14 cellular contexts compared by ENCODE assay signal in the genomic region with DNA sequence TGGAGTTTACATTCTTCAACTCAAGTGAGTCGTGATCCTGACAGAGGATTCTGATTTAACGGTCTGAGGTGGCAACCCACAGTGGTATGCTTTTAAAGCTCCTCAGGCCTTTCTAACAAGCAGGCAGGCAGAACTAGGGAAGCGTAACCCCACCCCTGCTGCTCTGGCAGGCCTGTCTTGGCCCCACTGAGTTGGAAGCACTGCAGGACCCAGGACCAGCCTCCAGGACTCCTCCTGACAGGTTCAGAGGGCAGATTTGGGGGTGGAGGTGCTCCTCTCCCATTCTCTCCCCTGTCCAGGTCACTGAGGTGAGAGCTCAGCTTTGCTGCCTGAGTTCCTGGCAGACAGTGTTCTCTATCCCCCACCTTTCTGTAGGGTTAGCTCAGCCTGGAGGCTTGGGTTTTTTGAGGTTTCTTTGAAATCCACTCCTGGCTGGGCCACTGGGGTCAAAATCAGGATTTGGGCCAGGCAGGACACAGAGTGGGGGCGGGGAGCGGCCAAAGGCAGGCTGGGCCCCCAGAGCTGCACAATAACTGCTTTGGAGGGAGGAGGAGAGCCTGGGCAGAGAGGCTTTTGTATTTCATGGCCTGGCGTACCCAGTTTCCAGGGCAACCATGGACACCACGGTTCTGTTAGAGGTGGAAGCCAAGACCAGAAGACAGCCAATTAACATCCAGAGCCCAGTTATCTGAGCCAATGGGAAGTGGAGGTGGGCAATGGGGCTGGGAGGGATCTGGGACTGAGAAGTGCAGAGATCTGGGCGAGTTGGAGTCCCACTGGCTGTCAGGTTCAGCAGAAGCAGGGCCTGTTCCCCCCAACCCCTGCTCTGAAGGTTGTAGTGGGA. TPM values are rescaled to one million over a fixed set of nuclear protein-coding genes. Genes with fewer than 3 reads are reported as not detected.
DNase-seq lines count a peak whose midpoint lies in the region; ATAC-seq and TF ChIP-seq lines count a peak whose summit lies in the region.
"Had no signal": no experiment of that assay in that cellular context is flagged by ENCODE, and none has a peak within 500 bp of the region (broad histone marks: within the 10 kb centered on the region; RNA-seq: fewer than 3 reads in every experiment).

No MANE protein-coding gene starts in this region.

- H3K9me3 Mint-ChIP-seq in mesothelial cell of epicardium = no peaks in the 10 kb centered on the region
- H3K9me3 Mint-ChIP-seq: CD8-positive, alpha-beta memory T cell; immature natural killer cell had no signal

- no peaks in the 10 kb centered on the region for H3K27me3 Mint-ChIP-seq in mesothelial cell of epicardium (ENCODE audit: low read depth)
- H3K27me3 Mint-ChIP-seq: CD8-positive, alpha-beta memory T cell had no signal

- DNase-seq in left cardiac atrium = no peak
- no peak for DNase-seq in heart left ventricle
- DNase-seq in amniotic epithelial cell (ENCODE audit: low read depth) = peak; percentile 69
- peak; percentile 83 for DNase-seq in iPS DF 4.7 (ENCODE audit: extremely low read depth, low spot score)
- no peak for DNase-seq in mesothelial cell of epicardium (ENCODE audit: low spot score in 2 of 2, unreplicated experiment in 2 of 2)
- no peak for DNase-seq in GM20000 (ENCODE audit: low spot score)
- DNase-seq: activated naive CD4-positive, alpha-beta T cell treated with anti-CD3 and anti-CD28 coated beads, Interleukin-2, amount 50 U/mL, for 16 hours; CD8-positive, alpha-beta memory T cell; immature natural killer cell; SHP77 treated with DMSO at 0.1 percent for 48 hours; upper lobe of right lung had no signal

- no peak overlapping the region for H3K27ac Mint-ChIP-seq in mesothelial cell of epicardium

- TF ChIP-seq CTCF in heart left ventricle (IDR thresholded peaks at IDR 0.05) = no peak
- TF ChIP-seq CTCF in mesothelial cell of epicardium (IDR thresholded peaks at IDR 0.05; ENCODE audit: unreplicated experiment) = no peak
- TF ChIP-seq CTCF in GM20000 (IDR thresholded peaks at IDR 0.05; ENCODE audit: extremely low read depth, missing control alignments) = no peak

- peaks cover 18% of the 10 kb centered on the region for H3K4me1 Mint-ChIP-seq in mesothelial cell of epicardium

- WGBS in heart left ventricle, 4 donors = 59 to 68% (median 65%) methylated on average over 8 of the region's 8 CpGs

- H3K9me3 ChIP-seq in heart left ventricle = no peaks in the 10 kb centered on the region
- H3K9me3 ChIP-seq: upper lobe of right lung had no signal

- peaks cover 0 to 61% (median 55%) of the 10 kb centered on the region in 9 donors for H3K36me3 ChIP-seq in heart left ventricle

- H3K27me3 ChIP-seq in heart left ventricle = no peaks in the 10 kb centered on the region
- H3K27me3 ChIP-seq: upper lobe of right lung had no signal

- ATAC-seq in left cardiac atrium (peak; percentile 39 to 51), heart left ventricle (no peak), GM18511 (IDR thresholded peaks at IDR 0.05; ENCODE audit: unreplicated experiment) (no peak), GM21717 (IDR thresholded peaks at IDR 0.05; ENCODE audit: unreplicated experiment) (no peak)
- ATAC-seq: upper lobe of right lung had no signal

- no peak overlapping the region for H3K4me3 ChIP-seq in heart left ventricle
- H3K4me3 ChIP-seq: upper lobe of right lung had no signal

- no peak overlapping the region for H3K4me3 Mint-ChIP-seq in mesothelial cell of epicardium
- H3K4me3 Mint-ChIP-seq: CD8-positive, alpha-beta memory T cell; immature natural killer cell had no signal

- intact Hi-C loops in left cardiac atrium (cut with DNase I) (loop anchor here in 1 of 2 donors (2.0 kb wide), 1 partner anchor 115 kb away; a partner anchor contains a TSS), heart left ventricle (cut with DNase I) (loop anchor here in 4 of 10 donors (5.0 to 10.0 kb wide), 3 partner anchors 111 to 259 kb away; a partner anchor contains a TSS)

- peaks cover 12% of the 10 kb centered on the region for H3K36me3 Mint-ChIP-seq in mesothelial cell of epicardium

- TF ChIP-seq POLR2A in heart left ventricle (IDR thresholded peaks at IDR 0.05) = no peak

- peaks cover 0 to 48% (median 10%) of the 10 kb centered on the region in 12 donors for H3K4me1 ChIP-seq in heart left ventricle

- H3K27ac ChIP-seq in heart left ventricle = no peak overlapping the region
- H3K27ac ChIP-seq: HL-60, upper lobe of right lung had no signal

RNA-seq across cellular contexts. Expression of a gene that starts 9.5 kb away (rescaled TPM):
- total RNA-seq in left cardiac atrium = 10 to 100 TPM; 68.6 to 78.5 TPM
- 10 to 100 TPM; 52.9 to 91.6 (median 65.3) TPM for total RNA-seq in heart left ventricle
- 100 to 1,000 TPM; 190 to 243 TPM for polyA plus RNA-seq in heart left ventricle
- total RNA-seq in mesothelial cell of epicardium = 55.0 to 57.5 TPM (median 56.0 TPM) in 3 replicates

RNA-seq across cellular contexts. Expression of a gene that starts 9.6 kb away (rescaled TPM):
- total RNA-seq in left cardiac atrium (1 to 10 TPM in 1 of 2 donors, under 1 TPM in 1; 0.24 to 1.3 TPM), heart left ventricle (1 to 10 TPM in 1 of 9 donors, under 1 TPM in 2, not detected in 6; 0.70 to 3.4 (median 0.75) TPM), mesothelial cell of epicardium (7.8 to 11.6 TPM (median 10.3 TPM) in 3 replicates)
- under 1 TPM; 0.22 to 0.72 TPM for polyA plus RNA-seq in heart left ventricle

RNA-seq across cellular contexts. Expression of a gene that starts 17.5 kb away (rescaled TPM):
- total RNA-seq in left cardiac atrium (10 to 100 TPM; 13.6 to 17.3 TPM), heart left ventricle (10 to 100 TPM; 11.3 to 19.2 (median 13.9) TPM), mesothelial cell of epicardium (32.3 to 35.3 TPM (median 33.3 TPM) in 3 replicates)
- polyA plus RNA-seq in heart left ventricle = 1 to 10 TPM; 9.5 to 9.9 TPM

RNA-seq across cellular contexts. Expression of a gene that starts 33.9 kb away (rescaled TPM):
- 10 to 100 TPM; 35.3 to 70.5 TPM for total RNA-seq in left cardiac atrium
- total RNA-seq in heart left ventricle = 10 to 100 TPM; 19.6 to 50.9 (median 28.6) TPM
- 100 to 1,000 TPM in 1 of 2 donors, 10 to 100 TPM in 1; 13.7 to 150 TPM for polyA plus RNA-seq in heart left ventricle
- total RNA-seq in mesothelial cell of epicardium = 60.7 to 65.1 TPM (median 63.5 TPM) in 3 replicates

Comparison
In these comparisons a context has a peak if more than half of its experiments do, and no peak if none do; other contexts are left out.
1. ATAC-seq: peak in left cardiac atrium (2 of 2); none in heart left ventricle (0 of 4), GM18511 (single experiment) and GM21717 (single experiment).
2. DNase-seq: peak in amniotic epithelial cell (single experiment) and iPS DF 4.7 (single experiment); none in left cardiac atrium (single experiment), heart left ventricle (0 of 5), mesothelial cell of epicardium (0 of 2) and GM20000 (single experiment).